In the genomic region with DNA sequence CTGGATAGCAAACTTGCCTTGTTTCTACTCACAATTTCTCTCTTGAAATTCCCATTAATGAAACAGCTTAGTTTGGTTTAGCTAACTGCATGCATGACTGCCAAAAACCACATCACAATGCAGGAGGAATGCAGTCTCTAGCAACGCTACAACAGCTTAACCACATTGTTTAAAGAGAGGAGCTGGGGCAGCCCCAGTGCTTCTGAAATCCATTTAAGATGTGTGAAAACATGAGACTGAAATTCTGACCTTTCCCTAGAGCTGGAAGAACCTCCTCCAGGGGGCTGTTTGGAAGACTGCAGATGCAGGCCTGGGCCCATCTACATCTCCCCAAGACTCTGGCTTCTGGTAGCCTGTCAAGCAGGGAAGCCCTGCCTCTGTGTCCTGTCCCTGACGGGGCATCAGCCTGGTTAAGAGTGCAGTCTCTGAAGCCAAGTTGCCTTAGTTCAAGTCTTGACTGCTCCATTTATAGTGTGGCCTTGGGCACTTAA, we compare ENCODE assay signal across 10 cellular contexts.
DNase-seq lines count a peak whose midpoint lies in the region; ATAC-seq and TF ChIP-seq lines count a peak whose summit lies in the region.
"Had no signal": no experiment of that assay in that cellular context is flagged by ENCODE, and none has a peak within 500 bp of the region (broad histone marks: within the 10 kb centered on the region; RNA-seq: fewer than 3 reads in every experiment).

No MANE protein-coding gene starts in this region.

- H3K27me3 Mint-ChIP-seq in glutamatergic neuron (ENCODE audit: unreplicated experiment) = peaks cover 5% of the 10 kb centered on the region

- H3K36me3 Mint-ChIP-seq in glutamatergic neuron (ENCODE audit: unreplicated experiment) = peaks cover 5% of the 10 kb centered on the region
- H3K36me3 Mint-ChIP-seq: memory B cell had no signal

- H3K27me3 ChIP-seq in A673 (replicated peaks; ENCODE audit: insufficient read depth, low read depth, low read length, poor library complexity) (no peaks in the 10 kb centered on the region), SJSA1 (replicated peaks) (no peaks in the 10 kb centered on the region)

- no peak for TF ChIP-seq CTCF in A673 (conservative IDR thresholded peaks at IDR 0.05; ENCODE audit: low read depth, low read length)
- no peak for TF ChIP-seq CTCF in GM20000 (IDR thresholded peaks at IDR 0.05; ENCODE audit: extremely low read depth, missing control alignments)
- no peak for TF ChIP-seq CTCF in glutamatergic neuron (IDR thresholded peaks at IDR 0.05; ENCODE audit: partially characterized antibody, unreplicated experiment)

- H3K4me1 Mint-ChIP-seq in glutamatergic neuron (ENCODE audit: low read depth, unreplicated experiment) = peaks cover 4% of the 10 kb centered on the region

- no peaks in the 10 kb centered on the region for H3K36me3 ChIP-seq in A673 (ENCODE audit: insufficient read depth, low read length, poor library complexity, severe bottlenecking)
- H3K36me3 ChIP-seq in SJSA1 = no peaks in the 10 kb centered on the region

- H3K9me3 ChIP-seq in A673 (ENCODE audit: low read depth, low read length, poor library complexity, severe bottlenecking) (no peaks in the 10 kb centered on the region), SJSA1 (replicated peaks) (no peaks in the 10 kb centered on the region)

- CTCF ChIA-PET in A673 (lab: Charles Lee) = no interaction called here

- no peaks in the 10 kb centered on the region for H3K4me1 ChIP-seq in A673 (ENCODE audit: insufficient read depth, low read length, poor library complexity, severe bottlenecking)
- peaks cover 22% of the 10 kb centered on the region for H3K4me1 ChIP-seq in SJSA1 (replicated peaks)

- peak; percentile 5 for DNase-seq in A673 (ENCODE audit: low spot score)
- peak; percentile 7 for DNase-seq in GM20000 (ENCODE audit: low spot score)
- DNase-seq in SJSA1 (ENCODE audit: low read depth in 1 of 2, low spot score in 2 of 2) = peak; percentile 76 to 83
- no peak for DNase-seq in left ventricle myocardium superior
- DNase-seq in OCI-M1 (lab: John Stamatoyannopoulos, UW) = no peak
- DNase-seq in KG1 (lab: John Stamatoyannopoulos, UW) = no peak
- no peak for DNase-seq in glutamatergic neuron
- DNase-seq: Calu3 had no signal

- POLR2A ChIA-PET in A673 (lab: Charles Lee; ENCODE audit: low non-redundant PET) = no interaction called here

- peaks cover 5% of the 10 kb centered on the region for H3K9me3 Mint-ChIP-seq in glutamatergic neuron (ENCODE audit: unreplicated experiment)

- no TSS peak for BruUV-seq in A673 (replicated peaks; lab: Mats Ljungman, UMichigan)

- H3K4me3 ChIP-seq in A673 (ENCODE audit: low read depth, low read length, poor library complexity, severe bottlenecking) (no peak overlapping the region), SJSA1 (no peak overlapping the region)

- intact Hi-C loops in A673 (cut with micrococcal nuclease; ENCODE audit: unreplicated experiment) = no loop called here
- intact Hi-C loops in left ventricle myocardium superior (cut with micrococcal nuclease) = no loop called here

- ATAC-seq in left ventricle myocardium superior (peak; percentile 82), HG03469 (IDR thresholded peaks at IDR 0.05; ENCODE audit: unreplicated experiment) (no peak)

- H3K27ac Mint-ChIP-seq in glutamatergic neuron (ENCODE audit: unreplicated experiment) = no peak overlapping the region
- H3K27ac Mint-ChIP-seq: memory B cell had no signal

- H3K4me3 Mint-ChIP-seq in glutamatergic neuron (ENCODE audit: unreplicated experiment) = no peak overlapping the region
- H3K4me3 Mint-ChIP-seq: memory B cell had no signal

- H3K27ac ChIP-seq in A673 (ENCODE audit: low read depth, low read length, poor library complexity, severe bottlenecking) = no peak overlapping the region
- peak overlapping the region; percentile 9; the same call in 1 of the 2 replicates for H3K27ac ChIP-seq in SJSA1

Comparison
In these comparisons a context has a peak if more than half of its experiments do, and no peak if none do; other contexts are left out.
1. DNase-seq: peak in A673 (single experiment), GM20000 (single experiment) and SJSA1 (2 of 2); none in left ventricle myocardium superior (single experiment), OCI-M1 (single experiment), KG1 (single experiment) and glutamatergic neuron (single experiment).